In the genomic region with DNA sequence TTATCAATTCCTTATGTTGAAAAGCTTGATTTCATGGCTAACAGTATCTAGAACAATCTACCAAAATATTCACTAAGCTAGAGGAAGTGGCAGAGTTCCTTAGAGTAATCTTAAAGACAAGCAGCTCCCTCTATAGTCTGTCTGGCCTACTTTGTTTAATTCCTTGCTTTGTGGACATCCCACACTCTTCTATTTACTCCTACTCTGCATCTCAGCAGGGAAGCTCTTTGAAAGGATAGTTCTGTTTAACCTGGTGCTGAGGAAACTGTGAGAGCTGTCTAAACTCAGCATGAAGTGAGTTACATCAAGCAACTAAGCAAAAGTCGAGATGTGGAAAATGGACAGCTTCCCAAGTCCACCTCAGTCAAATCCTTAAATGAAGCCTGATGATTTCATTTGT, we compare ENCODE assay signal across 8 cellular contexts. TPM values are rescaled to one million over a fixed set of nuclear protein-coding genes. Genes with fewer than 3 reads are reported as not detected.
A peak's percentile ranks its signal among the peaks of the same experiment; 100 is the strongest.
DNase-seq lines count a peak whose midpoint lies in the region; ATAC-seq and TF ChIP-seq lines count a peak whose summit lies in the region.

No MANE protein-coding gene starts in this region.

- POLR2A ChIA-PET in PC-3 (lab: Charles Lee; ENCODE audit: unreplicated experiment): interaction anchor here (0.5 kb wide), 1 partner anchor 261 kb away, joined by 5 read pairs; no protein-coding TSS in a partner anchor

- CTCF ChIA-PET in activated CD8-positive, alpha-beta memory T cell treated with anti-CD3 and anti-CD28 coated beads, Interleukin-2, amount 10 ng/mL, durations not matched to agents 7 days and 5 days (lab: Charles Lee): interaction anchor here (0.5 to 3.1 kb wide), 18 partner anchors 9 to 564 kb away, joined by 3 to 72 read pairs (median 4); a partner anchor contains a TSS
- CTCF ChIA-PET in PC-3 (lab: Charles Lee): interaction anchor here (0.5 to 1.9 kb wide), 7 partner anchors 52 to 268 kb away, joined by 3 to 27 read pairs (median 4); a partner anchor contains a TSS

- H4K20me1 ChIP-seq in PC-3 (ENCODE audit: low read length): peaks cover 5% of the 10 kb centered on the region; the same call in 1 of the 2 replicates

- 38% methylated on average over 1 of the region's 1 CpG for WGBS in esophagus muscularis mucosa
- WGBS in psoas muscle, 3 donors: 13 to 46% (median 18%) methylated on average over 1 of the region's 1 CpG
- 33 to 36% methylated on average over 1 of the region's 1 CpG for WGBS in body of pancreas, 2 donors

- H3K4me3 Mint-ChIP-seq in activated CD8-positive, alpha-beta memory T cell treated with anti-CD3 and anti-CD28 coated beads, Interleukin-2, amount 10 ng/mL, durations not matched to agents 7 days and 5 days: no peak overlapping the region

- H3K27ac ChIP-seq in PC-3 (ENCODE audit: low read length): no peak overlapping the region
- H3K27ac ChIP-seq in esophagus muscularis mucosa (replicated peaks in 1 of 4): peak overlapping the region; percentile 46 to 100 (median 99)
- H3K27ac ChIP-seq in psoas muscle: no peak overlapping the region
- H3K27ac ChIP-seq in body of pancreas: peak overlapping the region in 1 of 4 donors; percentile 5

- BruUV-seq in PC-3 (replicated peaks; lab: Mats Ljungman, UMichigan): no TSS peak

- peak overlapping the region; percentile 62 for H3K27ac Mint-ChIP-seq in activated CD8-positive, alpha-beta memory T cell treated with anti-CD3 and anti-CD28 coated beads, Interleukin-2, amount 10 ng/mL, durations not matched to agents 7 days and 5 days

- H3K79me2 ChIP-seq in PC-3 (ENCODE audit: low read length): peaks cover 88% of the 10 kb centered on the region

- peak overlapping the region; percentile 37 for H3K4me2 ChIP-seq in PC-3 (ENCODE audit: low read length)

- no peak for DNase-seq in activated CD8-positive, alpha-beta memory T cell treated with anti-CD3 and anti-CD28 coated beads, Interleukin-2, amount 10 ng/mL, durations not matched to agents 7 days and 5 days
- no peak for DNase-seq in activated CD8-positive, alpha-beta memory T cell treated with anti-CD3 and anti-CD28 coated beads, Interleukin-2, amount 50 U/mL, for 48 hours
- peak; percentile 57 for DNase-seq in PC-3
- no peak for DNase-seq in esophagus muscularis mucosa (ENCODE audit: extremely low spot score)
- DNase-seq in psoas muscle: no peak
- no peak for DNase-seq in body of pancreas

- no peaks in the 10 kb centered on the region for H3K9me3 Mint-ChIP-seq in activated CD8-positive, alpha-beta memory T cell treated with anti-CD3 and anti-CD28 coated beads, Interleukin-2, amount 10 ng/mL, durations not matched to agents 7 days and 5 days (ENCODE audit: low read depth)

- peaks cover 35% of the 10 kb centered on the region for H3K4me1 Mint-ChIP-seq in activated CD8-positive, alpha-beta memory T cell treated with anti-CD3 and anti-CD28 coated beads, Interleukin-2, amount 10 ng/mL, durations not matched to agents 7 days and 5 days

- H3K27me3 Mint-ChIP-seq in activated CD8-positive, alpha-beta memory T cell treated with anti-CD3 and anti-CD28 coated beads, Interleukin-2, amount 10 ng/mL, durations not matched to agents 7 days and 5 days: no peaks in the 10 kb centered on the region

- H2AFZ ChIP-seq in PC-3 (ENCODE audit: low read length): no peak overlapping the region

- no peak overlapping the region for H3K9ac ChIP-seq in PC-3 (ENCODE audit: low read length)

- TF ChIP-seq EP300 in esophagus muscularis mucosa (IDR thresholded peaks at IDR 0.05): no peak

- H3K27me3 ChIP-seq in PC-3 (ENCODE audit: low read length) (no peaks in the 10 kb centered on the region), esophagus muscularis mucosa (no peaks in the 10 kb centered on the region), psoas muscle (ENCODE audit: insufficient read depth in 3 of 3, low read length in 2 of 3) (no peaks in the 10 kb centered on the region), body of pancreas (no peaks in the 10 kb centered on the region)

- TF ChIP-seq POLR2A in esophagus muscularis mucosa (IDR thresholded peaks at IDR 0.05; ENCODE audit: low read depth) (no peak), body of pancreas (IDR thresholded peaks at IDR 0.05) (no peak)

- H3F3A ChIP-seq in PC-3 (ENCODE audit: low read length, unreplicated experiment): no peaks in the 10 kb centered on the region

- TF ChIP-seq CTCF in PC-3 (conservative IDR thresholded peaks at IDR 0.05; ENCODE audit: low read depth, low read length) (peak; percentile 62), esophagus muscularis mucosa (IDR thresholded peaks at IDR 0.05) (peak; percentile 34 to 46 (median 42)), psoas muscle (IDR thresholded peaks at IDR 0.05) (peak; percentile 20), body of pancreas (IDR thresholded peaks at IDR 0.05) (peak in 3 of 7 experiments; percentile 12 to 31 (median 29))

- H3K9me2 ChIP-seq in PC-3 (replicated peaks; ENCODE audit: low read length): no peaks in the 10 kb centered on the region

- H3K4me3 ChIP-seq in PC-3 (ENCODE audit: low read length) (no peak overlapping the region), esophagus muscularis mucosa (no peak overlapping the region), psoas muscle (no peak overlapping the region), body of pancreas (no peak overlapping the region)

- H3K36me3 Mint-ChIP-seq in activated CD8-positive, alpha-beta memory T cell treated with anti-CD3 and anti-CD28 coated beads, Interleukin-2, amount 10 ng/mL, durations not matched to agents 7 days and 5 days: peaks cover 2% of the 10 kb centered on the region

- H3K36me3 ChIP-seq in PC-3 (ENCODE audit: low read depth, low read length): no peaks in the 10 kb centered on the region
- H3K36me3 ChIP-seq in esophagus muscularis mucosa: no peaks in the 10 kb centered on the region
- H3K36me3 ChIP-seq in psoas muscle (ENCODE audit: insufficient read depth in 1 of 2, low read depth in 1 of 2): no peaks in the 10 kb centered on the region
- no peaks in the 10 kb centered on the region for H3K36me3 ChIP-seq in body of pancreas (replicated peaks in 1 of 2; ENCODE audit: insufficient read depth in 1 of 2, low read depth in 2 of 2)

- intact Hi-C loops in PC-3 (cut with micrococcal nuclease): loop anchor here (1.0 to 5.0 kb wide), 3 partner anchors 61 to 219 kb away; a partner anchor contains a TSS
- intact Hi-C loops in esophagus muscularis mucosa (cut with DNase I): loop anchor here (10.0 kb wide), 1 partner anchor 114 kb away; no protein-coding TSS in a partner anchor
- intact Hi-C loops in psoas muscle (cut with DNase I): no loop called here
- intact Hi-C loops in body of pancreas (cut with DNase I): no loop called here

- no peak for ATAC-seq in activated CD8-positive, alpha-beta memory T cell treated with anti-CD3 and anti-CD28 coated beads, Interleukin-2, amount 10 ng/mL, durations not matched to agents 7 days and 5 days
- ATAC-seq in HG03064 (IDR thresholded peaks at IDR 0.05; ENCODE audit: low read depth, unreplicated experiment) (peak; percentile 25), PC-3 (peak; percentile 35), psoas muscle (no peak), GM19324 (IDR thresholded peaks at IDR 0.05; ENCODE audit: low FRiP score, unreplicated experiment) (no peak), body of pancreas (no peak)

- H3K4me1 ChIP-seq in PC-3 (ENCODE audit: insufficient read depth, low read length): peaks cover 27% of the 10 kb centered on the region
- H3K4me1 ChIP-seq in esophagus muscularis mucosa: peaks cover 26 to 72% (median 63%) of the 10 kb centered on the region in 4 donors
- peaks cover 63% of the 10 kb centered on the region for H3K4me1 ChIP-seq in psoas muscle
- H3K4me1 ChIP-seq in body of pancreas: peaks cover 33% of the 10 kb centered on the region

- H3K9me3 ChIP-seq in PC-3 (ENCODE audit: low read length) (no peaks in the 10 kb centered on the region), esophagus muscularis mucosa (no peaks in the 10 kb centered on the region), psoas muscle (no peaks in the 10 kb centered on the region), body of pancreas (no peaks in the 10 kb centered on the region)

RNA-seq across cellular contexts. Expression of a gene that starts 4.3 kb away (rescaled TPM):
- total RNA-seq in activated CD8-positive, alpha-beta memory T cell treated with anti-CD3 and anti-CD28 coated beads, Interleukin-2, amount 10 ng/mL, durations not matched to agents 7 days and 5 days: 10 to 100 TPM; 23.7 to 24.3 TPM
- total RNA-seq in PC-3 (2014; rRNA removed) (13.9 and 25.3 TPM in 2 replicates), esophagus muscularis mucosa (10 to 100 TPM; 38.9 to 50.4 (median 45.3) TPM), psoas muscle (10 to 100 TPM; 18.8 to 36.3 (median 30.7) TPM), body of pancreas (10 to 100 TPM; 28.3 to 29.7 TPM)
- polyA plus RNA-seq in psoas muscle: 10 to 100 TPM in 2 of 3 donors, 1 to 10 TPM in 1; 9.0 to 11.6 (median 11.3) TPM

Comparison
In these comparisons a context has a peak if more than half of its experiments do, and no peak if none do; other contexts are left out.
1. ATAC-seq: peak in HG03064 (single experiment) and PC-3 (single experiment); none in activated CD8-positive, alpha-beta memory T cell treated with anti-CD3 and anti-CD28 coated beads, Interleukin-2, amount 10 ng/mL, durations not matched to agents 7 days and 5 days (single experiment), psoas muscle (0 of 4), GM19324 (single experiment) and body of pancreas (single experiment).
2. H3K27ac ChIP-seq: peak in esophagus muscularis mucosa (4 of 4); none in PC-3 (single experiment) and psoas muscle (single experiment).
3. intact Hi-C loops: an anchor here in PC-3 (1.0 to 5.0 kb wide) and esophagus muscularis mucosa (10.0 kb wide); none called in psoas muscle and body of pancreas.